1 cellular context compared by ENCODE assay signal in the genomic region with DNA sequence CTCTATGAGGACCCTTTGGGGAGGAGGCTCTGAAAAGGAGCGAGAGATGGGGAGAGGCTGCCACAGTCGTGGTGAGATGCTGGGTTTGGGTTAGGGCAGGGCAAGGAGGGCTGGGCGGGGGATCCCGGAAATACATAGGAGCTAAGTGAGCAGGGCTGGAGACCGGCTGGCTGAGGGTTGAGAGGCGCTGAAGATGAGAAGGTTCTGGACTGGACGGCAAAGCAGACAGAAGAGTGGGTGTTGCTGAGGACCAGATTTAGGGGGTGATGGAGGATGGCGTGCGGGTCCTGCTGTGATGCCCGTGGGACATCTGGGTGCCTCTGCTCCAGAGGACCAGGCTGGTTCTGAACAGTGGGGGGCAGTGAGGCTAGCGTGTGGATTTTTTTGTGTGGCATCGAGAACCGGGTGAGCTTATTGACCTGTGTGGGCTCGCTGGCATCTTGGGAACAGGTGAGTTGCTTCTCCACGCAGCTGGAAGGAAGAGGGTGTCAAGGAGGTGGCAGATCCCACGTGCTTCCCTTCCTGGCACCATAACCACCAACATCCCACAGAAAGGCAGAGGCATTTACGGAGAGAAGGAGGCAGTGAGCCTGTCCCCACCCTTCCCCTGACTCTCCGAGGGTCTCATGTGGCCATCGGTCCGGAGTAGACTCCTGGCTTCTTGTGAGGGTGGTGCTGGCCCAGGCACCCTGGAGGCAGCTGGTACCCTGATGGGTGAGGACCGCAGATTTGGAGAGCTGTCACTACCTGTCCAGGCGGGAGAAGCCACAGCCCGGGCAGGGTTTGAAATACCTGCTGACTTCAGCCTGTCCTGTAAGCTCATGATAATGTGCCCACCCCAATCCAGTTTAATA.
TF ChIP-seq lines count a peak whose summit lies in the region.

No MANE protein-coding gene starts in this region.

TF ChIP-seq in H1, 55 proteins besides CTCF, POLR2A, EP300 and RAD21:
- TF ChIP-seq JUN (IDR thresholded peaks at IDR 0.05; ENCODE audit: low read depth, low read length) (no peak), CREB1 (IDR thresholded peaks at IDR 0.05) (no peak), TAF1 (IDR thresholded peaks at IDR 0.05; ENCODE audit: low read depth, low read length) (no peak), CBX8 (IDR thresholded peaks at IDR 0.05; ENCODE audit: borderline replicate concordance, low read depth, low read length) (no peak), ASH2L (IDR thresholded peaks at IDR 0.05; ENCODE audit: low read length) (no peak), SIX5 (IDR thresholded peaks at IDR 0.05; ENCODE audit: low read depth, low read length) (no peak)
- TF ChIP-seq, protein P1, sequence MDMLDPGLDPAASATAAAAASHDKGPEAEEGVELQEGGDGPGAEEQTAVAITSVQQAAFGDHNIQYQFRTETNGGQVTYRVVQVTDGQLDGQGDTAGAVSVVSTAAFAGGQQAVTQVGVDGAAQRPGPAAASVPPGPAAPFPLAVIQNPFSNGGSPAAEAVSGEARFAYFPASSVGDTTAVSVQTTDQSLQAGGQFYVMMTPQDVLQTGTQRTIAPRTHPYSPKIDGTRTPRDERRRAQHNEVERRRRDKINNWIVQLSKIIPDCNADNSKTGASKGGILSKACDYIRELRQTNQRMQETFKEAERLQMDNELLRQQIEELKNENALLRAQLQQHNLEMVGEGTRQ (IDR thresholded peaks at IDR 0.05; ENCODE audit: low read length) = no peak
- TF ChIP-seq, protein P2, sequence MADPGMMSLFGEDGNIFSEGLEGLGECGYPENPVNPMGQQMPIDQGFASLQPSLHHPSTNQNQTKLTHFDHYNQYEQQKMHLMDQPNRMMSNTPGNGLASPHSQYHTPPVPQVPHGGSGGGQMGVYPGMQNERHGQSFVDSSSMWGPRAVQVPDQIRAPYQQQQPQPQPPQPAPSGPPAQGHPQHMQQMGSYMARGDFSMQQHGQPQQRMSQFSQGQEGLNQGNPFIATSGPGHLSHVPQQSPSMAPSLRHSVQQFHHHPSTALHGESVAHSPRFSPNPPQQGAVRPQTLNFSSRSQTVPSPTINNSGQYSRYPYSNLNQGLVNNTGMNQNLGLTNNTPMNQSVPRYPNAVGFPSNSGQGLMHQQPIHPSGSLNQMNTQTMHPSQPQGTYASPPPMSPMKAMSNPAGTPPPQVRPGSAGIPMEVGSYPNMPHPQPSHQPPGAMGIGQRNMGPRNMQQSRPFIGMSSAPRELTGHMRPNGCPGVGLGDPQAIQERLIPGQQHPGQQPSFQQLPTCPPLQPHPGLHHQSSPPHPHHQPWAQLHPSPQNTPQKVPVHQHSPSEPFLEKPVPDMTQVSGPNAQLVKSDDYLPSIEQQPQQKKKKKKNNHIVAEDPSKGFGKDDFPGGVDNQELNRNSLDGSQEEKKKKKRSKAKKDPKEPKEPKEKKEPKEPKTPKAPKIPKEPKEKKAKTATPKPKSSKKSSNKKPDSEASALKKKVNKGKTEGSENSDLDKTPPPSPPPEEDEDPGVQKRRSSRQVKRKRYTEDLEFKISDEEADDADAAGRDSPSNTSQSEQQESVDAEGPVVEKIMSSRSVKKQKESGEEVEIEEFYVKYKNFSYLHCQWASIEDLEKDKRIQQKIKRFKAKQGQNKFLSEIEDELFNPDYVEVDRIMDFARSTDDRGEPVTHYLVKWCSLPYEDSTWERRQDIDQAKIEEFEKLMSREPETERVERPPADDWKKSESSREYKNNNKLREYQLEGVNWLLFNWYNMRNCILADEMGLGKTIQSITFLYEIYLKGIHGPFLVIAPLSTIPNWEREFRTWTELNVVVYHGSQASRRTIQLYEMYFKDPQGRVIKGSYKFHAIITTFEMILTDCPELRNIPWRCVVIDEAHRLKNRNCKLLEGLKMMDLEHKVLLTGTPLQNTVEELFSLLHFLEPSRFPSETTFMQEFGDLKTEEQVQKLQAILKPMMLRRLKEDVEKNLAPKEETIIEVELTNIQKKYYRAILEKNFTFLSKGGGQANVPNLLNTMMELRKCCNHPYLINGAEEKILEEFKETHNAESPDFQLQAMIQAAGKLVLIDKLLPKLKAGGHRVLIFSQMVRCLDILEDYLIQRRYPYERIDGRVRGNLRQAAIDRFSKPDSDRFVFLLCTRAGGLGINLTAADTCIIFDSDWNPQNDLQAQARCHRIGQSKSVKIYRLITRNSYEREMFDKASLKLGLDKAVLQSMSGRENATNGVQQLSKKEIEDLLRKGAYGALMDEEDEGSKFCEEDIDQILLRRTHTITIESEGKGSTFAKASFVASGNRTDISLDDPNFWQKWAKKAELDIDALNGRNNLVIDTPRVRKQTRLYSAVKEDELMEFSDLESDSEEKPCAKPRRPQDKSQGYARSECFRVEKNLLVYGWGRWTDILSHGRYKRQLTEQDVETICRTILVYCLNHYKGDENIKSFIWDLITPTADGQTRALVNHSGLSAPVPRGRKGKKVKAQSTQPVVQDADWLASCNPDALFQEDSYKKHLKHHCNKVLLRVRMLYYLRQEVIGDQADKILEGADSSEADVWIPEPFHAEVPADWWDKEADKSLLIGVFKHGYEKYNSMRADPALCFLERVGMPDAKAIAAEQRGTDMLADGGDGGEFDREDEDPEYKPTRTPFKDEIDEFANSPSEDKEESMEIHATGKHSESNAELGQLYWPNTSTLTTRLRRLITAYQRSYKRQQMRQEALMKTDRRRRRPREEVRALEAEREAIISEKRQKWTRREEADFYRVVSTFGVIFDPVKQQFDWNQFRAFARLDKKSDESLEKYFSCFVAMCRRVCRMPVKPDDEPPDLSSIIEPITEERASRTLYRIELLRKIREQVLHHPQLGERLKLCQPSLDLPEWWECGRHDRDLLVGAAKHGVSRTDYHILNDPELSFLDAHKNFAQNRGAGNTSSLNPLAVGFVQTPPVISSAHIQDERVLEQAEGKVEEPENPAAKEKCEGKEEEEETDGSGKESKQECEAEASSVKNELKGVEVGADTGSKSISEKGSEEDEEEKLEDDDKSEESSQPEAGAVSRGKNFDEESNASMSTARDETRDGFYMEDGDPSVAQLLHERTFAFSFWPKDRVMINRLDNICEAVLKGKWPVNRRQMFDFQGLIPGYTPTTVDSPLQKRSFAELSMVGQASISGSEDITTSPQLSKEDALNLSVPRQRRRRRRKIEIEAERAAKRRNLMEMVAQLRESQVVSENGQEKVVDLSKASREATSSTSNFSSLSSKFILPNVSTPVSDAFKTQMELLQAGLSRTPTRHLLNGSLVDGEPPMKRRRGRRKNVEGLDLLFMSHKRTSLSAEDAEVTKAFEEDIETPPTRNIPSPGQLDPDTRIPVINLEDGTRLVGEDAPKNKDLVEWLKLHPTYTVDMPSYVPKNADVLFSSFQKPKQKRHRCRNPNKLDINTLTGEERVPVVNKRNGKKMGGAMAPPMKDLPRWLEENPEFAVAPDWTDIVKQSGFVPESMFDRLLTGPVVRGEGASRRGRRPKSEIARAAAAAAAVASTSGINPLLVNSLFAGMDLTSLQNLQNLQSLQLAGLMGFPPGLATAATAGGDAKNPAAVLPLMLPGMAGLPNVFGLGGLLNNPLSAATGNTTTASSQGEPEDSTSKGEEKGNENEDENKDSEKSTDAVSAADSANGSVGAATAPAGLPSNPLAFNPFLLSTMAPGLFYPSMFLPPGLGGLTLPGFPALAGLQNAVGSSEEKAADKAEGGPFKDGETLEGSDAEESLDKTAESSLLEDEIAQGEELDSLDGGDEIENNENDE (IDR thresholded peaks at IDR 0.05; ENCODE audit: insufficient replicate concordance, low read length) = no peak
